20 cellular contexts compared by ENCODE assay signal in the genomic region with DNA sequence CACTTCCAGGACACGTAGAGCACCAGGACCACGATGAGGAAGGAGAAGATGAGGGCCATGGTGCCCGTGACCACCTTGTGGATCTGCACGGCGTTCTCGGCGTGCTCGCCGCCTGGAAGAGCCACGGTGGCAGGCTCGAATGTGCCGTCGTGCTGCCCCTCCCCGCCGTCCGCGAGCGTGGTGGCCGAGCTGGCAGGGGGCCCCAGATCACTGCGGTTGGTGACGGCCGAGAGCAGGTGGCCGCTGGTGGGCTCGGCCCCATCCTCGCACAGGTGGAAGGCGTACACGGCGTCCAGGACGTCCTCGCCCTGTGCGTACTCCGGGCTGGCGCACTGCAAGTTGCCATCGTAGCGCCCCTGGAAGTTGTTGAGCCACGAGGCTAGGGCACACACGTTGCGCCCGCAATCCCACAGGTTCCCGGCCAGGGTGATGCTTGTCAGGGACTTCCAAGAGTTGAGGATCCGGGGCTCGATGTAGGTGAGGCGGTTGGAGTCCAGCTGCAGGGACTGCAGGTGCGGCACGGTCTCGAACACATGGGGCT. TPM values are rescaled to one million over a fixed set of nuclear protein-coding genes. Genes with fewer than 3 reads are reported as not detected.
DNase-seq lines count a peak whose midpoint lies in the region; ATAC-seq, FAIRE-seq and TF ChIP-seq lines count a peak whose summit lies in the region.
"Had no signal": no experiment of that assay in that cellular context is flagged by ENCODE, and none has a peak within 500 bp of the region (broad histone marks: within the 10 kb centered on the region; RNA-seq: fewer than 3 reads in every experiment).

No MANE protein-coding gene starts in this region.

- TF ChIP-seq CTCF in H9 (conservative IDR thresholded peaks at IDR 0.05) (no peak), HepG2 (CRISPR knock-in tag; IDR thresholded peaks at IDR 0.05) (no peak), natural killer cell (IDR thresholded peaks at IDR 0.05) (no peak)

- H3K36me3 ChIP-seq in HepG2 (replicated peaks in 1 of 2; ENCODE audit: control insufficient read depth in 1 of 2, insufficient read depth in 2 of 2, low read length in 2 of 2): no peaks in the 10 kb centered on the region
- H3K36me3 ChIP-seq: left lung, MG63 had no signal

- no peak overlapping the region for H2AFZ ChIP-seq in H9 (ENCODE audit: low read length)
- H2AFZ ChIP-seq in HepG2 (ENCODE audit: low read length): no peak overlapping the region

- H3K23ac ChIP-seq in H9 (ENCODE audit: insufficient read length, low read depth, low read length): no peak overlapping the region

- no peak overlapping the region for H4K8ac ChIP-seq in H9 (replicated peaks; ENCODE audit: insufficient read length, low read depth, low read length)

- H3K36me3 Mint-ChIP-seq in H9 (ENCODE audit: insufficient read depth in 1 of 3, low read depth in 3 of 3) (peaks cover 0 to 2% (median 0%) of the 10 kb centered on the region in 3 experiments; a peak in 1 of 7 replicates), natural killer cell (peaks cover 6% of the 10 kb centered on the region)
- H3K36me3 Mint-ChIP-seq: activated naive CD8-positive, alpha-beta T cell had no signal

- TF ChIP-seq RAD21 in HepG2 (CRISPR knock-in tag; IDR thresholded peaks at IDR 0.05): no peak

- H2BK5ac ChIP-seq in H9 (ENCODE audit: insufficient read length, low read length): no peak overlapping the region

- H3K56ac ChIP-seq in H9 (ENCODE audit: insufficient read length, low read depth, low read length): no peak overlapping the region

- DNase-seq in H9 (peak; percentile 39), HepG2 (ENCODE audit: low spot score) (no peak), sciatic nerve (ENCODE audit: low spot score) (peak; percentile 49), natural killer cell (no peak)
- DNase-seq: activated B cell treated with CpG ODN at 0.5 μM for 24 hours; AML-193; DMS 273 treated with DMSO at 0.1 percent for 48 hours; MG63; naive thymus-derived CD8-positive, alpha-beta T cell; NCI-H2029; NCI-H526 treated with DMSO at 0.1 percent for 48 hours; stimulated activated naive CD8-positive, alpha-beta T cell treated with anti-CD3 and anti-CD28 coated beads, Interleukin-15, amount 100 ng/mL, for 72 hours; T-helper 1 cell had no signal

- peak overlapping the region; percentile 82 for H3K4me2 ChIP-seq in H9 (ENCODE audit: insufficient read depth, insufficient read length, low read length)
- no peak overlapping the region for H3K4me2 ChIP-seq in HepG2 (ENCODE audit: low read depth, low read length)

- in situ Hi-C loops in HepG2 (cut with HindIII; ENCODE audit: extremely low pct_ligation_motif_present, low pct_unique_long_range_greater_than_20kb): no loop called here

- no peak overlapping the region for H3K9ac ChIP-seq in H9 (ENCODE audit: extremely low read depth, insufficient read length, low read length)
- H3K9ac ChIP-seq in HepG2 (ENCODE audit: insufficient read depth, low read depth, low read length): no peak overlapping the region

- peaks cover 15% of the 10 kb centered on the region; the same call in 1 of the 2 replicates for H3K4me1 ChIP-seq in H9 (ENCODE audit: insufficient read depth, low read length)
- H3K4me1 ChIP-seq in HepG2 (ENCODE audit: insufficient read depth, low read length): no peaks in the 10 kb centered on the region

- no peak for TF ChIP-seq EP300 in HepG2 (IDR thresholded peaks at IDR 0.05; ENCODE audit: low read depth in 2 of 2, low read length in 2 of 2)
- no peak for TF ChIP-seq EP300 in HepG2 (CRISPR knock-in tag; IDR thresholded peaks at IDR 0.05; ENCODE audit: borderline replicate concordance)

- POLR2A ChIA-PET in HepG2 (lab: Yijun Ruan, JAX): no interaction called here

- no peaks in the 10 kb centered on the region for H3K79me1 ChIP-seq in H9 (ENCODE audit: insufficient read depth, low read depth, low read length, poor library complexity, severe bottlenecking)

- H3K4me1 Mint-ChIP-seq in H9: peaks cover 65 to 78% of the 10 kb centered on the region in 2 experiments
- H3K4me1 Mint-ChIP-seq in natural killer cell: no peaks in the 10 kb centered on the region
- H3K4me1 Mint-ChIP-seq: activated B cell treated with CpG ODN at 0.5 μM for 24 hours; stimulated activated naive CD8-positive, alpha-beta T cell treated with anti-CD3 and anti-CD28 coated beads, Interleukin-15, amount 100 ng/mL, for 72 hours had no signal

- no peak for FAIRE-seq in HepG2 (lab: Jason Lieb, UNC)

- H4K20me1 ChIP-seq in H9 (ENCODE audit: control insufficient read depth, insufficient read depth, insufficient read length): no peaks in the 10 kb centered on the region
- H4K20me1 ChIP-seq in HepG2 (ENCODE audit: insufficient read depth, low read length): no peaks in the 10 kb centered on the region

- H3K18ac ChIP-seq in H9 (ENCODE audit: insufficient read length, low read depth, low read length): no peak overlapping the region

- H3K9me3 ChIP-seq in H9 (ENCODE audit: control insufficient read depth, low read depth, low read length): no peaks in the 10 kb centered on the region
- H3K9me3 ChIP-seq in HepG2 (ENCODE audit: low read length): no peaks in the 10 kb centered on the region
- H3K9me3 ChIP-seq: left lung, MG63 had no signal

- H3K23me2 ChIP-seq in H9 (ENCODE audit: insufficient read length, low read depth, low read length, poor library complexity, severe bottlenecking): peaks cover 22% of the 10 kb centered on the region

- H3K4ac ChIP-seq in H9 (ENCODE audit: low read depth, low read length): no peak overlapping the region

- H3K27ac Mint-ChIP-seq in H9 (no peak overlapping the region), natural killer cell (no peak overlapping the region)
- H3K27ac Mint-ChIP-seq: activated B cell treated with CpG ODN at 0.5 μM for 24 hours; activated naive CD8-positive, alpha-beta T cell; naive thymus-derived CD8-positive, alpha-beta T cell; stimulated activated naive CD8-positive, alpha-beta T cell treated with anti-CD3 and anti-CD28 coated beads, Interleukin-15, amount 100 ng/mL, for 72 hours had no signal

- H2AK5ac ChIP-seq in H9 (ENCODE audit: insufficient read length, low read length): no peak overlapping the region

- H2BK20ac ChIP-seq in H9 (ENCODE audit: low read depth, low read length, poor library complexity, severe bottlenecking): no peak overlapping the region

- no peak overlapping the region for H3K27ac ChIP-seq in H9 (ENCODE audit: insufficient read length, low read depth, low read length)
- peak overlapping the region; percentile 84 for H3K27ac ChIP-seq in cingulate gyrus (ENCODE audit: low read depth, low read length)
- no peak overlapping the region for H3K27ac ChIP-seq in HepG2 (ENCODE audit: extremely low read length, insufficient read depth, low read length)
- H3K27ac ChIP-seq: left lung had no signal

- CTCF ChIA-PET in HepG2 (lab: Yijun Ruan, JAX; ENCODE audit: low intra/inter-chr PET ratio, low total read pairs): no interaction called here

- H3K27me3 Mint-ChIP-seq in H9 (ENCODE audit: low read depth) (peaks cover 73% of the 10 kb centered on the region), natural killer cell (ENCODE audit: low read depth in 2 of 2) (peaks cover 21 to 28% of the 10 kb centered on the region in 2 donors)

- no peak overlapping the region for H2BK120ac ChIP-seq in H9 (ENCODE audit: low read depth, low read length, poor library complexity, severe bottlenecking)

- H2BK12ac ChIP-seq in H9 (ENCODE audit: insufficient read length, low read depth, low read length): no peak overlapping the region

- no peak overlapping the region for H4K5ac ChIP-seq in H9 (ENCODE audit: insufficient read length, low read depth, low read length)

- no CpG with 5 or more reads among the region's 46 CpGs for WGBS in H9 (ENCODE audit: extremely low coverage, insufficient read length, low lambda C conversion rate)
- WGBS in HepG2 (ENCODE audit: low lambda C conversion rate): 62% methylated on average over 5 of the region's 46 CpGs

- intact Hi-C loops in HepG2 (cut with micrococcal nuclease; ENCODE audit: unreplicated experiment): no loop called here
- intact Hi-C loops in sciatic nerve (cut with DNase I): no loop called here
- intact Hi-C loops in natural killer cell (cut with micrococcal nuclease): no loop called here

- ATAC-seq in HepG2 (no peak), sciatic nerve (no peak), HG02973 (IDR thresholded peaks at IDR 0.05; ENCODE audit: unreplicated experiment) (no peak), natural killer cell (no peak), HG02623 (IDR thresholded peaks at IDR 0.05; ENCODE audit: unreplicated experiment) (no peak), GM18909 (IDR thresholded peaks at IDR 0.05; ENCODE audit: poor library complexity, unreplicated experiment) (no peak)
- ATAC-seq: naive thymus-derived CD8-positive, alpha-beta T cell; stimulated activated naive CD8-positive, alpha-beta T cell treated with anti-CD3 and anti-CD28 coated beads, Interleukin-15, amount 100 ng/mL, for 72 hours had no signal

- no TSS peak for BruUV-seq in HepG2 (replicated peaks; lab: Mats Ljungman, UMichigan)

- peaks cover 0 to 2% of the 10 kb centered on the region in 2 experiments; a peak in 3 of 5 replicates for H3K9me3 Mint-ChIP-seq in H9
- peaks cover 6 to 9% of the 10 kb centered on the region in 2 donors for H3K9me3 Mint-ChIP-seq in natural killer cell

- H3K4me3 Mint-ChIP-seq in H9 (peak overlapping the region; percentile 63 to 84), natural killer cell (no peak overlapping the region)
- H3K4me3 Mint-ChIP-seq: activated B cell treated with CpG ODN at 0.5 μM for 24 hours; activated naive CD8-positive, alpha-beta T cell; naive thymus-derived CD8-positive, alpha-beta T cell; stimulated activated naive CD8-positive, alpha-beta T cell treated with anti-CD3 and anti-CD28 coated beads, Interleukin-15, amount 100 ng/mL, for 72 hours had no signal

- TF ChIP-seq POLR2A in HepG2 (IDR thresholded peaks at IDR 0.05; ENCODE audit: insufficient read depth in 1 of 2, low read depth in 2 of 2, low read length in 2 of 2): no peak

- H3K79me2 ChIP-seq in H9 (ENCODE audit: insufficient read depth, low read length) (no peaks in the 10 kb centered on the region), HepG2 (ENCODE audit: insufficient read depth, low read length) (no peaks in the 10 kb centered on the region)

- no peak overlapping the region for H2BK15ac ChIP-seq in H9 (ENCODE audit: low read depth, low read length)

- H3K27me3 ChIP-seq in H9 (ENCODE audit: insufficient read depth, low read length) (peaks cover 41% of the 10 kb centered on the region), HepG2 (ENCODE audit: control insufficient read depth in 1 of 2, insufficient read depth in 2 of 2, low read length in 2 of 2) (peaks cover 2 to 38% of the 10 kb centered on the region in 2 experiments; a peak in 3 of 5 replicates)

- H4K91ac ChIP-seq in H9 (ENCODE audit: insufficient read length, low read depth, low read length): no peak overlapping the region

- H3T11ph ChIP-seq in H9 (ENCODE audit: low read length): no peak overlapping the region

- H3K4me3 ChIP-seq in HepG2 (replicated peaks in 1 of 3; ENCODE audit: insufficient read depth in 1 of 3, low read depth in 2 of 3, low read length in 3 of 3): no peak overlapping the region
- H3K4me3 ChIP-seq: left lung, MG63 had no signal

- H3K14ac ChIP-seq in H9 (ENCODE audit: insufficient read depth, low read length): peak overlapping the region; percentile 51

RNA-seq across cellular contexts. Expression of a gene that starts 2.0 kb away (rescaled TPM):
- total RNA-seq in H9 (2021) (1.1 and 1.2 TPM in 2 replicates), HepG2 (2016; rRNA removed; fragmentation: Illumina TruSeq; extraction: Trizol) (not detected in 2 replicates), sciatic nerve (7.2 TPM), natural killer cell (not detected)
- not detected in 2 replicates for total RNA-seq in HepG2 (2016; cell fraction: cytosol; rRNA removed; fragmentation: Illumina TruSeq; extraction: Trizol; ENCODE audit: low read depth)
- not detected in 2 replicates for total RNA-seq in HepG2 (2016; cell fraction: insoluble cytoplasmic fraction; rRNA removed; fragmentation: Illumina TruSeq; extraction: Trizol)
- not detected in 2 replicates for total RNA-seq in HepG2 (2016; cell fraction: membrane; rRNA removed; fragmentation: Illumina TruSeq; extraction: Trizol)
- total RNA-seq in HepG2 (2016; cell fraction: nucleus; rRNA removed; fragmentation: Illumina TruSeq; extraction: Trizol): not detected in 2 replicates
- not detected in 2 replicates for polyA plus RNA-seq in HepG2 (2011; rRNA removed)
- not detected in 2 replicates for polyA plus RNA-seq in HepG2 (2011; cell fraction: cytosol; rRNA removed)
- not detected in 2 replicates for polyA plus RNA-seq in HepG2 (2011; cell fraction: nucleus; rRNA removed)
- not detected in 2 replicates for polyA plus RNA-seq in HepG2 (2012)
- polyA plus RNA-seq in HepG2 (2016; cell fraction: cytosol; fragmentation: Illumina TruSeq; extraction: Trizol; ENCODE audit: low read depth): not detected in 2 replicates
- not detected in 2 replicates for polyA plus RNA-seq in HepG2 (2016; cell fraction: insoluble cytoplasmic fraction; fragmentation: Illumina TruSeq; extraction: Trizol; ENCODE audit: low read depth)
- not detected in 2 replicates for polyA plus RNA-seq in HepG2 (2016; cell fraction: membrane; fragmentation: Illumina TruSeq; extraction: Trizol; ENCODE audit: low read depth)
- not detected in 2 replicates for polyA plus RNA-seq in HepG2 (2016; cell fraction: nucleus; fragmentation: Illumina TruSeq; extraction: Trizol; ENCODE audit: insufficient read depth, low read depth)
- polyA minus RNA-seq in HepG2 (2011; rRNA and poly(A)+ RNA removed; ENCODE audit: low replicate concordance): not detected in 2 replicates
- not detected in 2 replicates for polyA minus RNA-seq in HepG2 (2011; cell fraction: cytosol; rRNA and poly(A)+ RNA removed)
- polyA minus RNA-seq in HepG2 (2011; cell fraction: nucleus; rRNA and poly(A)+ RNA removed): not detected in 2 replicates
- total RNA-seq: activated B cell treated with CpG ODN at 0.5 μM for 24 hours; left lung; naive thymus-derived CD8-positive, alpha-beta T cell; RPMI7951 had no signal
- polyA plus RNA-seq: naive thymus-derived CD8-positive, alpha-beta T cell had no signal

Comparison
In these comparisons a context has a peak if more than half of its experiments do, and no peak if none do; other contexts are left out.
1. DNase-seq: peak in H9 (single experiment) and sciatic nerve (single experiment); none in HepG2 (single experiment) and natural killer cell (single experiment).